Comparison of ENCODE assay signal across 23 cellular contexts in genomic region chr19:38193445-38193844, GRCh38. TPM values are rescaled to one million over a fixed set of nuclear protein-coding genes. Genes with fewer than 3 reads are reported as not detected.
DNase-seq lines count a peak whose midpoint lies in the region; TF ChIP-seq lines count a peak whose summit lies in the region.
"Had no signal": no experiment of that assay in that cellular context is flagged by ENCODE, and none has a peak within 500 bp of the region (broad histone marks: within the 10 kb centered on the region; RNA-seq: fewer than 3 reads in every experiment).

No MANE protein-coding gene starts in this region.

- no peak overlapping the region for H2BK12ac ChIP-seq in neuronal stem cell (ENCODE audit: low read length)

- no peak overlapping the region for H2BK15ac ChIP-seq in neuronal stem cell (ENCODE audit: low read length)

- no peak overlapping the region for H2AFZ ChIP-seq in neuronal stem cell (ENCODE audit: low read length)

- H3K4me2 ChIP-seq in neuronal stem cell (ENCODE audit: insufficient read depth, low read length, poor library complexity, severe bottlenecking) = no peak overlapping the region

- no peak overlapping the region for H3K9ac ChIP-seq in neuronal stem cell (ENCODE audit: low read depth, low read length, poor library complexity)

- no peak overlapping the region for H2BK5ac ChIP-seq in neuronal stem cell (ENCODE audit: low read length)

- H2BK120ac ChIP-seq in neuronal stem cell (ENCODE audit: low read depth, low read length) = no peak overlapping the region

- no peak overlapping the region for H3K4ac ChIP-seq in neuronal stem cell (ENCODE audit: low read length)

- H3K23ac ChIP-seq in neuronal stem cell (ENCODE audit: low read depth, low read length, poor library complexity) = no peak overlapping the region

- WGBS in neuronal stem cell (ENCODE audit: extremely low coverage in 2 of 2, insufficient read length in 2 of 2, insufficient replicate concordance in 1 of 2), 2 donors = no CpG with 5 or more reads among the region's 29 CpGs

- H3K4me1 ChIP-seq in neuronal stem cell (ENCODE audit: control insufficient read depth in 2 of 2, insufficient read depth in 1 of 2, low read depth in 1 of 2, low read length in 2 of 2) = no peaks in the 10 kb centered on the region
- H3K4me1 ChIP-seq: psoas muscle, SJSA1, transverse colon had no signal

- H3K14ac ChIP-seq in neuronal stem cell (ENCODE audit: low read length) = no peak overlapping the region

- H3K18ac ChIP-seq in neuronal stem cell (ENCODE audit: low read length) = no peak overlapping the region

- H3K27me3 ChIP-seq in neuronal stem cell (ENCODE audit: control insufficient read depth in 3 of 3, insufficient read depth in 3 of 3, low read depth in 1 of 3, low read length in 3 of 3) = no peaks in the 10 kb centered on the region
- no peaks in the 10 kb centered on the region for H3K27me3 ChIP-seq in WERI-Rb-1 (ENCODE audit: insufficient read depth, low read depth, severe bottlenecking)
- H3K27me3 ChIP-seq: foreskin keratinocyte, heart right ventricle, SJSA1, transverse colon had no signal

- no peak overlapping the region for H3K27ac ChIP-seq in neuronal stem cell (replicated peaks; ENCODE audit: low read length)
- H3K27ac ChIP-seq in WERI-Rb-1 = no peak overlapping the region
- H3K27ac ChIP-seq: foreskin keratinocyte, heart right ventricle, psoas muscle, SJSA1, transverse colon had no signal

- H3K79me1 ChIP-seq in neuronal stem cell (ENCODE audit: low read depth, low read length) = no peaks in the 10 kb centered on the region

- H3K4me3 ChIP-seq in neuronal stem cell (ENCODE audit: low read length in 2 of 2) (no peak overlapping the region), WERI-Rb-1 (ENCODE audit: low read depth, low read length) (no peak overlapping the region)
- H3K4me3 ChIP-seq: heart right ventricle, psoas muscle, SJSA1, transverse colon had no signal

- H4K91ac ChIP-seq in neuronal stem cell (ENCODE audit: low read depth, low read length, poor library complexity) = peak overlapping the region; percentile 23

- peaks cover 7 to 31% of the 10 kb centered on the region in 2 donors for H3K36me3 ChIP-seq in neuronal stem cell (replicated peaks in 1 of 2; ENCODE audit: control insufficient read depth in 2 of 2, insufficient read depth in 2 of 2, low read length in 2 of 2)
- peaks cover 6% of the 10 kb centered on the region for H3K36me3 ChIP-seq in WERI-Rb-1

- H3K9me3 ChIP-seq in neuronal stem cell (replicated peaks in 1 of 2; ENCODE audit: control insufficient read depth in 2 of 2, insufficient read depth in 1 of 2, low read depth in 1 of 2, low read length in 2 of 2) = no peaks in the 10 kb centered on the region
- H3K9me3 ChIP-seq in WERI-Rb-1 (ENCODE audit: severe bottlenecking) = no peaks in the 10 kb centered on the region
- H3K9me3 ChIP-seq: heart right ventricle, psoas muscle, SJSA1, transverse colon had no signal

- DNase-seq in NCI-H187 (lab: John Stamatoyannopoulos, UW) (peak; percentile 9 to 53), NCI-H187 treated with DMSO at 0.1 percent for 48 hours (lab: John Stamatoyannopoulos, UW) (no peak), NCI-H2029 treated with DMSO at 0.1 percent for 48 hours (lab: John Stamatoyannopoulos, UW) (peak; percentile 81), NCI-H510A treated with DMSO at 0.1 percent for 48 hours (lab: John Stamatoyannopoulos, UW) (peak; percentile 72), neuronal stem cell (ENCODE audit: low spot score) (no peak), WERI-Rb-1 (no peak), RPMI8226 (no peak), retina (no peak)
- DNase-seq: activated naive CD4-positive, alpha-beta T cell; activated T-cell treated with anti-CD3 and anti-CD28 coated beads, Interleukin-2, amount 50 U/mL, for 24 hours; CD8-positive, alpha-beta memory T cell; erythroblast; GOT3; heart right ventricle; Kasumi-1; left colon; NCI-H2227 treated with DMSO at 0.1 percent for 48 hours; NK-92 treated with Interleukin-12 subunit alpha and Interleukin-12 subunit beta, amount 100 ng/mL, for 24 hours; psoas muscle; T-helper 1 cell; transverse colon had no signal

- no peak overlapping the region for H2AK5ac ChIP-seq in neuronal stem cell (ENCODE audit: low read depth, low read length)

- no peak overlapping the region for H4K8ac ChIP-seq in neuronal stem cell (ENCODE audit: low read depth, low read length)

- TF ChIP-seq CTCF in WERI-Rb-1 (IDR thresholded peaks at IDR 0.05; ENCODE audit: low read depth, low read length) = no peak

RNA-seq across cellular contexts. Expression of gene DPF1, which starts 30.6 kb away (rescaled TPM):
- 8.0 TPM for polyA plus RNA-seq in neuronal stem cell (2013, experiment 1 of 2)
- polyA plus RNA-seq in neuronal stem cell (2013, experiment 2 of 2) = 7.2 TPM
- polyA plus RNA-seq: CD8-positive, alpha-beta memory T cell had no signal

Comparison
In these comparisons a context has a peak if more than half of its experiments do, and no peak if none do; other contexts are left out.
1. DNase-seq: peak in NCI-H187 (2 of 2), NCI-H2029 treated with DMSO at 0.1 percent for 48 hours (single experiment) and NCI-H510A treated with DMSO at 0.1 percent for 48 hours (single experiment); none in NCI-H187 treated with DMSO at 0.1 percent for 48 hours (single experiment), neuronal stem cell (single experiment), WERI-Rb-1 (single experiment), RPMI8226 (single experiment) and retina (single experiment).